In the genomic region with DNA sequence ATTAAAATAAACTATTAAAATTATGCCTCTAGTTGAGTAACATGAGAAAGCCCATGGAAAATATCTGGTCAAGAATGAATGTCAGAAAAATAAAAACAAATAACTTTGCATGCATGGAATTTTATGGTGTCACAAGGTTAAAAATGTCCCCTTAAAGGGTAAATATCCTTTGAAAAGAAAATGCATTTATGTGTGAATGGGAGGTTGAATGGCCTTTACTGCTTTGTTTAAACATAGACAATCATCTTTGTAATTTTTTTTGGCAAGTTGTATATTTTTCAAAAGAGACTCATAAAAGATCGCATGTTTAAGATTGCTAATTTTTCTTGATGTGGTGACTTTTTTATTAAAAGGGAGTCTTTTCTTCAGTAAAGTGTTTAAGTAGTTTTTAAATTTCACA, we compare ENCODE assay signal across 33 cellular contexts.
"Had no signal": no experiment of that assay in that cellular context is flagged by ENCODE, and none has a peak within 500 bp of the region (broad histone marks: within the 10 kb centered on the region; RNA-seq: fewer than 3 reads in every experiment).

No MANE protein-coding gene starts in this region.

- H3K27me3 ChIP-seq: adrenal gland, body of pancreas, colonic mucosa, esophagus muscularis mucosa had no signal

- H3K9me3 ChIP-seq: adrenal gland, body of pancreas, colonic mucosa, esophagus muscularis mucosa had no signal

- H3K27me3 Mint-ChIP-seq: activated B cell treated with CpG ODN at 0.5 μM for 24 hours; activated CD4-positive, alpha-beta memory T cell treated with anti-CD3 and anti-CD28 coated beads for 36 hours; activated CD4-positive, alpha-beta T cell treated with anti-CD3 and anti-CD28 coated beads for 36 hours; activated CD8-positive, alpha-beta memory T cell treated with anti-CD3 and anti-CD28 coated beads, Interleukin-2, amount 10 ng/mL, durations not matched to agents 7 days and 5 days; T-helper 17 cell had no signal

- H3K9me3 Mint-ChIP-seq: activated B cell treated with CpG ODN at 0.5 μM for 24 hours; activated CD4-positive, alpha-beta memory T cell treated with anti-CD3 and anti-CD28 coated beads for 36 hours; activated CD4-positive, alpha-beta T cell treated with anti-CD3 and anti-CD28 coated beads, Interleukin-2, amount 10 ng/mL, durations not matched to agents 24 days and 14 days; activated naive CD4-positive, alpha-beta T cell treated with anti-CD3 and anti-CD28 coated beads for 36 hours; activated naive CD4-positive, alpha-beta T cell treated with anti-CD3 and anti-CD28 coated beads, Interleukin-2, amount 50 U/mL, for 24 hours; activated naive CD8-positive, alpha-beta T cell treated with anti-CD3 and anti-CD28 coated beads for 36 hours; activated naive CD8-positive, alpha-beta T cell treated with anti-CD3 and anti-CD28 coated beads, Interleukin-2, amount 50 U/mL, for 24 hours; activated T-helper 1 cell treated with anti-CD3 and anti-CD28 coated beads, Interleukin-12 subunit alpha, Interleukin-12 subunit beta, Interleukin-2, Interleukin-4 antibody, amounts not matched to agents 30 ng/mL and 10 ng/mL and 1 ng/mL, durations not matched to agents 14 hours and 24 hours and 36 hours; activated T-helper 2 cell treated with anti-CD3 and anti-CD28 coated beads, Interferon-gamma antibody, Interleukin-2, Interleukin-4, amounts not matched to agents 10 μg/mL and 5 μg/mL and 100 μg/mL, durations not matched to agents 14 hours and 24 hours and 36 hours; T-helper 2 cell treated with Interferon-gamma antibody and Interleukin-4, amounts not matched to agents 5 μg/mL and 100 μg/mL, for 36 hours had no signal

- H3K4me3 Mint-ChIP-seq: activated B cell treated with CpG ODN at 0.5 μM for 24 hours; activated CD4-positive, alpha-beta memory T cell treated with anti-CD3 and anti-CD28 coated beads for 36 hours; activated CD4-positive, alpha-beta T cell treated with anti-CD3 and anti-CD28 coated beads for 36 hours; activated CD4-positive, alpha-beta T cell treated with anti-CD3 and anti-CD28 coated beads, Interleukin-2, amount 10 ng/mL, durations not matched to agents 24 days and 14 days; activated CD8-positive, alpha-beta memory T cell treated with anti-CD3 and anti-CD28 coated beads, Interleukin-2, amount 10 ng/mL, durations not matched to agents 7 days and 5 days; activated CD8-positive, alpha-beta T cell treated with anti-CD3 and anti-CD28 coated beads, Interleukin-2, amount 10 ng/mL, durations not matched to agents 7 days and 5 days; activated naive CD4-positive, alpha-beta T cell treated with anti-CD3 and anti-CD28 coated beads for 36 hours; activated naive CD4-positive, alpha-beta T cell treated with anti-CD3 and anti-CD28 coated beads, Interleukin-2, amount 50 U/mL, for 24 hours; activated naive CD8-positive, alpha-beta T cell treated with anti-CD3 and anti-CD28 coated beads for 36 hours; activated naive CD8-positive, alpha-beta T cell treated with anti-CD3 and anti-CD28 coated beads, Interleukin-2, amount 50 U/mL, for 24 hours; activated T-helper 1 cell treated with anti-CD3 and anti-CD28 coated beads, Interleukin-12 subunit alpha, Interleukin-12 subunit beta, Interleukin-2, Interleukin-4 antibody, amounts not matched to agents 30 ng/mL and 10 ng/mL and 1 ng/mL, durations not matched to agents 14 hours and 24 hours and 36 hours; T-helper 17 cell; T-helper 2 cell treated with Interferon-gamma antibody and Interleukin-4, amounts not matched to agents 5 μg/mL and 100 μg/mL, for 36 hours had no signal

- H3K36me3 ChIP-seq: adrenal gland, colonic mucosa, esophagus muscularis mucosa, WERI-Rb-1 had no signal

- ATAC-seq: activated CD4-positive, alpha-beta T cell treated with anti-CD3 and anti-CD28 coated beads for 36 hours; activated CD4-positive, CD25-positive, alpha-beta regulatory T cell treated with anti-CD3 and anti-CD28 coated beads, Interleukin-2, amount 50 U/mL, for 24 hours; activated CD8-positive, alpha-beta memory T cell treated with anti-CD3 and anti-CD28 coated beads, Interleukin-2, amount 10 ng/mL, durations not matched to agents 7 days and 5 days; activated CD8-positive, alpha-beta T cell treated with anti-CD3 and anti-CD28 coated beads, Interleukin-2, amount 10 ng/mL, durations not matched to agents 7 days and 5 days; activated naive CD8-positive, alpha-beta T cell treated with anti-CD3 and anti-CD28 coated beads, Interleukin-2, amount 50 U/mL, for 24 hours; body of pancreas; T-helper 17 cell had no signal

- H3K36me3 Mint-ChIP-seq: activated CD4-positive, alpha-beta memory T cell treated with anti-CD3 and anti-CD28 coated beads for 36 hours; activated CD8-positive, alpha-beta memory T cell treated with anti-CD3 and anti-CD28 coated beads, Interleukin-2, amount 10 ng/mL, durations not matched to agents 7 days and 5 days; activated naive CD4-positive, alpha-beta T cell treated with anti-CD3 and anti-CD28 coated beads, Interleukin-2, amount 50 U/mL, for 24 hours; activated naive CD8-positive, alpha-beta T cell treated with anti-CD3 and anti-CD28 coated beads for 36 hours had no signal

- H3K4me3 ChIP-seq: adrenal gland, body of pancreas, colonic mucosa, esophagus muscularis mucosa had no signal

- H3K27ac ChIP-seq: adrenal gland, body of pancreas, colonic mucosa, esophagus muscularis mucosa, WERI-Rb-1 had no signal

- DNase-seq: activated B cell treated with CpG ODN at 0.5 μM for 24 hours; activated CD4-positive, alpha-beta memory T cell treated with anti-CD3 and anti-CD28 coated beads for 36 hours; activated CD4-positive, alpha-beta T cell treated with anti-CD3 and anti-CD28 coated beads for 36 hours; activated CD8-positive, alpha-beta memory T cell treated with anti-CD3 and anti-CD28 coated beads, Interleukin-2, amount 10 ng/mL, durations not matched to agents 7 days and 5 days; activated CD8-positive, alpha-beta memory T cell treated with anti-CD3 and anti-CD28 coated beads, Interleukin-2, amount 50 U/mL, for 4 hours; activated CD8-positive, alpha-beta T cell treated with anti-CD3 and anti-CD28 coated beads, Interleukin-2, amount 10 ng/mL, durations not matched to agents 7 days and 5 days; activated effector memory CD4-positive, alpha-beta T cell treated with anti-CD3 and anti-CD28 coated beads, Interleukin-2, amount 50 U/mL, for 16 hours; activated naive CD4-positive, alpha-beta T cell treated with anti-CD3 and anti-CD28 coated beads for 36 hours; activated naive CD8-positive, alpha-beta T cell treated with anti-CD3 and anti-CD28 coated beads for 36 hours; activated naive CD8-positive, alpha-beta T cell treated with anti-CD3 and anti-CD28 coated beads, Interleukin-2, amount 50 U/mL, for 24 hours; activated T-cell treated with anti-CD3 and anti-CD28 coated beads, Interleukin-2, amount 50 U/mL, for 1 hour; activated T-cell treated with anti-CD3 and anti-CD28 coated beads, Interleukin-2, amount 50 U/mL, for 48 hours; adrenal gland; amygdala; aorta; body of pancreas; caudate nucleus; colonic mucosa; effector CD8-positive, alpha-beta T cell; erythroblast; foreskin fibroblast; head of caudate nucleus; T-helper 1 cell; T-helper 17 cell; T1000; WERI-Rb-1 had no signal

- H3K4me1 ChIP-seq: body of pancreas, colonic mucosa had no signal

- H3K27ac Mint-ChIP-seq: activated B cell treated with CpG ODN at 0.5 μM for 24 hours; activated CD4-positive, alpha-beta memory T cell treated with anti-CD3 and anti-CD28 coated beads for 36 hours; activated CD4-positive, alpha-beta T cell treated with anti-CD3 and anti-CD28 coated beads for 36 hours; activated CD4-positive, alpha-beta T cell treated with anti-CD3 and anti-CD28 coated beads, Interleukin-2, amount 10 ng/mL, durations not matched to agents 24 days and 14 days; activated CD8-positive, alpha-beta memory T cell treated with anti-CD3 and anti-CD28 coated beads, Interleukin-2, amount 10 ng/mL, durations not matched to agents 7 days and 5 days; activated CD8-positive, alpha-beta T cell treated with anti-CD3 and anti-CD28 coated beads, Interleukin-2, amount 10 ng/mL, durations not matched to agents 7 days and 5 days; activated naive CD4-positive, alpha-beta T cell treated with anti-CD3 and anti-CD28 coated beads for 36 hours; activated naive CD4-positive, alpha-beta T cell treated with anti-CD3 and anti-CD28 coated beads, Interleukin-2, amount 50 U/mL, for 24 hours; activated naive CD8-positive, alpha-beta T cell treated with anti-CD3 and anti-CD28 coated beads for 36 hours; activated naive CD8-positive, alpha-beta T cell treated with anti-CD3 and anti-CD28 coated beads, Interleukin-2, amount 50 U/mL, for 24 hours; activated T-helper 1 cell treated with anti-CD3 and anti-CD28 coated beads, Interleukin-12 subunit alpha, Interleukin-12 subunit beta, Interleukin-2, Interleukin-4 antibody, amounts not matched to agents 30 ng/mL and 10 ng/mL and 1 ng/mL, durations not matched to agents 14 hours and 24 hours and 36 hours; activated T-helper 2 cell treated with anti-CD3 and anti-CD28 coated beads, Interferon-gamma antibody, Interleukin-2, Interleukin-4, amounts not matched to agents 10 μg/mL and 5 μg/mL and 100 μg/mL, durations not matched to agents 14 hours and 24 hours and 36 hours; T-helper 17 cell; T-helper 2 cell treated with Interferon-gamma antibody and Interleukin-4, amounts not matched to agents 5 μg/mL and 100 μg/mL, for 36 hours had no signal
